Comparison of ENCODE assay signal across 8 cellular contexts in the genomic region with DNA sequence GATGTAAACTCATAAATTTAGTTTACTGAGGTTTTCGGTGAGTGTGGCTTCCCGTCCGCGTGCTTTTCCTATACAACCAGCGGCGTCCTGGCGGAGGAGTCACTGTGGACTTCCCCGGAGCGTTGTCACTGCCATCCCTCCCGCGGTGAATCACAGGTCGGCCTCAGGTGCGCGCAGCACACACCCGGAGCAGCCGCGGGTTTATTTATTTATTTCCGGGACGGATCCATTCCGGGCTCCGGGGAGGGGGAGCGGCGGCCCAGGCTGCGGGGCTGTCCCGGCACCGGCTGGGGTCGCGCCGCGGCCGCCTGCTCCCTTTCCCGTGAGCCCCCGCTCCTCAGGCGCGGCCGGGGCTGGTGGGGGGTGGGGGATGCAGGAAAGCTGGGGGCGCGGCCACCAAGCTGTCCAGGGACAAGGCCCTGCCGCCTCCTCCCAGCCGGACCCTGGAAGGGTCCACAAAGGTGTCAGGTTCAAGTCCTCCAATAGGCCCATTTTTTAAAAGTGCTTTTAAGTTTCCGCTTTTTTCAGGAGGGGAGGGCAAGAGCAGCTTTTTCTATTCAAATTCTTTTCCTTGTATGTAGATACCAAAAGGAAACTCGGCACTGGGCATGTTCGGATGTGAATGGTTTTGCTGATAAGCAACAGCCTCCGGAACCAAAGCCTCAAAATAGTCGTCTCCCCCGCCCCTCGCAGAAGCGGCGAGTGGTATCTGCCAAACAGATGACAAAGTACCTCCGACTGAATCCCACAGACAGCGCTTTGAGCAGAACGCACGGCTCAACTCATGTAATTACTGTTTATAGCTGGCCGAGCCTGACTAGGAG.
A peak's percentile ranks its signal among the peaks of the same experiment; 100 is the strongest.
DNase-seq lines count a peak whose midpoint lies in the region; ATAC-seq and TF ChIP-seq lines count a peak whose summit lies in the region.

No MANE protein-coding gene starts in this region.

- intact Hi-C loops in left lung (cut with DNase I) = no loop called here

- peak overlapping the region; percentile 85 for H3K27ac ChIP-seq in left lung

- no peaks in the 10 kb centered on the region for H3K36me3 ChIP-seq in left lung

- peak overlapping the region; percentile 36 to 49 for H3K4me3 ChIP-seq in left lung

- no peaks in the 10 kb centered on the region for H3K27me3 ChIP-seq in left lung

- H3K4me1 ChIP-seq in left lung = peaks cover 7 to 26% of the 10 kb centered on the region in 2 donors

- ATAC-seq in HG03342 (IDR thresholded peaks at IDR 0.05; ENCODE audit: unreplicated experiment) (peak; percentile 67), left lung (peak; percentile 88), HG03025 (IDR thresholded peaks at IDR 0.05; ENCODE audit: low FRiP score, unreplicated experiment) (no peak)

- in situ Hi-C loops in GM13977 (cut with MboI; ENCODE audit: low pct_unique_long_range_greater_than_20kb, low sequenced_read_pairs, unreplicated experiment) = no loop called here

- peak; percentile 50 for DNase-seq in GM13977 (ENCODE audit: low spot score)
- peak; percentile 36 for DNase-seq in NCI-H524 treated with DMSO at 0.1 percent for 48 hours (lab: John Stamatoyannopoulos, UW)
- peak; percentile 85 to 89 for DNase-seq in activated CD4-positive, alpha-beta T cell treated with anti-CD3 and anti-CD28 coated beads, Interleukin-2, amount 50 U/mL, for 48 hours
- peak; percentile 99 for DNase-seq in dermis microvascular lymphatic vessel endothelial cell (ENCODE audit: low read depth in 2 of 2)
- DNase-seq in left lung = peak; percentile 82 to 90
- peak; percentile 93 for DNase-seq in stimulated activated CD4-positive, alpha-beta T cell treated with anti-CD3 and anti-CD28 coated beads, Interleukin-1b, Interleukin-23, amount 100 ng/mL, for 48 hours

- H3K9me3 ChIP-seq in left lung = no peaks in the 10 kb centered on the region

- no peak for TF ChIP-seq CTCF in GM13977 (IDR thresholded peaks at IDR 0.05; ENCODE audit: extremely low read depth, insufficient read depth, missing control alignments)
- no peak for TF ChIP-seq CTCF in left lung (IDR thresholded peaks at IDR 0.05)

Comparison
In these comparisons a context has a peak if more than half of its experiments do, and no peak if none do; other contexts are left out.
1. DNase-seq: peak in every context shown above with its lines; median percentile 99 in dermis microvascular lymphatic vessel endothelial cell; 93 in stimulated activated CD4-positive, alpha-beta T cell treated with anti-CD3 and anti-CD28 coated beads, Interleukin-1b, Interleukin-23, amount 100 ng/mL, for 48 hours; 87 in activated CD4-positive, alpha-beta T cell treated with anti-CD3 and anti-CD28 coated beads, Interleukin-2, amount 50 U/mL, for 48 hours; 86 in left lung; 50 in GM13977; 36 in NCI-H524 treated with DMSO at 0.1 percent for 48 hours.